Comparison of ENCODE assay signal across 1 cellular context in the genomic region with DNA sequence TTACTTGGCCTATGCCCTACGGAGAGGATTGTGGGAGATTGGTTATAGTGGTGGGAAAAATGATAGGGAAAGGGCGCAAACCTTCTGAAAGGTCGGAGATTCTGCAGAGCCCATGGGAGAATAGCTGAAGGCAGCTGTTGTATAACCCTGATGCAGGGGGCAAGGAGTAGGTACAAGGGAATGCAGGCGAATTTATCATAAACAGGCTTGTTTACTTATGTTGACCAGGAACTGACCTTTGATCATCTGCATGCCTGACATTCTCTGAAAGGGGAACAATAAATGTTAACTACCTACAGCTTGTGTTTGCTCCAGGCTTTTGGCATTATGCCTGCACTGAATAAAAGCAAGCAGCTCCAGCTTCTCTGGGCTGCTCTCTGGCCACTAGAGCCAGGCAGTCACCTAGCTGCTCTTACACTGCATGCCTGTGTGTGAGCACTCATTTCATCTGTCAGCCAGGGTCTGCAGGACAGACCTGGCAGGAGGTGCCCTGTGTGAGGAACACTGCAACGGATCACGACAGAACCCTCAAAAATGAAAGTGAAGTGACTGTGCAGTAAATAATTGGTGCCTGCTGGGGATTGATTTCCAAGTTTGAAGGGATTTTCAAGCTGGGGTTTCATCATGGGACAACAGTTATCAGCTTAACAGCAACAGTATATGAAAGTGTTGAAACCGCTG.
TF ChIP-seq lines count a peak whose summit lies in the region.

No MANE protein-coding gene starts in this region.

TF ChIP-seq in SK-N-SH, 30 proteins besides CTCF, POLR2A, EP300 and RAD21:
- TF ChIP-seq NFIC (IDR thresholded peaks at IDR 0.05; ENCODE audit: borderline replicate concordance) = no peak
- TF ChIP-seq POLR2AphosphoS5 (IDR thresholded peaks at IDR 0.05; ENCODE audit: low read depth, low read length) = no peak
- TF ChIP-seq FOSL2 (IDR thresholded peaks at IDR 0.05; ENCODE audit: borderline replicate concordance, low read depth) = no peak
- no peak for TF ChIP-seq JUND (IDR thresholded peaks at IDR 0.05)
- TF ChIP-seq, protein P1, sequence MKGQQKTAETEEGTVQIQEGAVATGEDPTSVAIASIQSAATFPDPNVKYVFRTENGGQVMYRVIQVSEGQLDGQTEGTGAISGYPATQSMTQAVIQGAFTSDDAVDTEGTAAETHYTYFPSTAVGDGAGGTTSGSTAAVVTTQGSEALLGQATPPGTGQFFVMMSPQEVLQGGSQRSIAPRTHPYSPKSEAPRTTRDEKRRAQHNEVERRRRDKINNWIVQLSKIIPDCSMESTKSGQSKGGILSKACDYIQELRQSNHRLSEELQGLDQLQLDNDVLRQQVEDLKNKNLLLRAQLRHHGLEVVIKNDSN (IDR thresholded peaks at IDR 0.05; ENCODE audit: borderline replicate concordance, low read depth) = no peak
- no peak for TF ChIP-seq SMC3 (IDR thresholded peaks at IDR 0.05; ENCODE audit: low read depth, low read length)
- no peak for TF ChIP-seq EZH2phosphoT487 (IDR thresholded peaks at IDR 0.05; ENCODE audit: borderline replicate concordance, low read depth)
- no peak for TF ChIP-seq GABPA (IDR thresholded peaks at IDR 0.05; ENCODE audit: low read depth)
- no peak for TF ChIP-seq TEAD4 (IDR thresholded peaks at IDR 0.05; ENCODE audit: borderline replicate concordance, insufficient read depth)
- no peak for TF ChIP-seq RFX5 (IDR thresholded peaks at IDR 0.05; ENCODE audit: low read length)
- no peak for TF ChIP-seq IRF3 (IDR thresholded peaks at IDR 0.05; ENCODE audit: low read depth, low read length)
- TF ChIP-seq CHD2 (IDR thresholded peaks at IDR 0.05; ENCODE audit: low read length, partially characterized antibody) = no peak
- no peak for TF ChIP-seq GATA2 (CRISPR knock-in tag; IDR thresholded peaks at IDR 0.05)
